In genomic region chr16:82603784-82604411, GRCh38 we compare ENCODE assay signal across 9 cellular contexts. TPM values are rescaled to one million over a fixed set of nuclear protein-coding genes. Genes with fewer than 3 reads are reported as not detected.
DNase-seq lines count a peak whose midpoint lies in the region; ATAC-seq, FAIRE-seq and TF ChIP-seq lines count a peak whose summit lies in the region.
"Had no signal": no experiment of that assay in that cellular context is flagged by ENCODE, and none has a peak within 500 bp of the region (broad histone marks: within the 10 kb centered on the region; RNA-seq: fewer than 3 reads in every experiment).

No MANE protein-coding gene starts in this region.

- peak; percentile 87 for TF ChIP-seq CTCF in AG04450 (IDR thresholded peaks at IDR 0.05; ENCODE audit: low read depth, low read length)
- peak; percentile 79 for TF ChIP-seq CTCF in HFFc6 (IDR thresholded peaks at IDR 0.05)
- peak; percentile 70 to 72 for TF ChIP-seq CTCF in brain (conservative IDR thresholded peaks at IDR 0.05)

- ATAC-seq in HG03439 (IDR thresholded peaks at IDR 0.05; ENCODE audit: unreplicated experiment): no peak
- ATAC-seq in GM21528 (IDR thresholded peaks at IDR 0.05; ENCODE audit: low FRiP score, unreplicated experiment): no peak

- H3K9me3 Mint-ChIP-seq in HFFc6 (no peaks in the 10 kb centered on the region; the same call in 1 of the 2 replicates), brain (peaks cover 0 to 9% (median 3%) of the 10 kb centered on the region in 5 experiments)

- no peak for FAIRE-seq in urothelium cell line (lab: Jason Lieb, UNC)

- H3K36me3 Mint-ChIP-seq in HFFc6 (ENCODE audit: low read depth) (no peaks in the 10 kb centered on the region), brain (no peaks in the 10 kb centered on the region)
- H3K36me3 Mint-ChIP-seq: activated naive CD8-positive, alpha-beta T cell treated with anti-CD3 and anti-CD28 coated beads, Interleukin-2, amount 10 ng/mL, durations not matched to agents 7 days and 5 days had no signal

- no peak overlapping the region for H3K4me3 ChIP-seq in AG04450 (ENCODE audit: low read depth, low read length)

- H3K27ac Mint-ChIP-seq in HFFc6 (no peak overlapping the region), brain (peak overlapping the region in 1 of 5 experiments; percentile 38)
- H3K27ac Mint-ChIP-seq: activated naive CD8-positive, alpha-beta T cell treated with anti-CD3 and anti-CD28 coated beads, Interleukin-2, amount 10 ng/mL, durations not matched to agents 7 days and 5 days had no signal

- POLR2A ChIA-PET in AG04450 (lab: Yijun Ruan, JAX): no interaction called here

- peaks cover 16% of the 10 kb centered on the region for H3K4me1 Mint-ChIP-seq in HFFc6 (ENCODE audit: low read depth)
- H3K4me1 Mint-ChIP-seq in brain: peaks cover 19% of the 10 kb centered on the region
- H3K4me1 Mint-ChIP-seq: activated naive CD8-positive, alpha-beta T cell treated with anti-CD3 and anti-CD28 coated beads, Interleukin-2, amount 10 ng/mL, durations not matched to agents 7 days and 5 days had no signal

- no peaks in the 10 kb centered on the region for H3K9me3 ChIP-seq in AG04450 (ENCODE audit: control insufficient read depth, insufficient read depth, low read length)

- H3K27me3 ChIP-seq in AG04450 (ENCODE audit: control insufficient read depth, insufficient read depth, low read length): peaks cover 20% of the 10 kb centered on the region

- H3K27me3 Mint-ChIP-seq in HFFc6 (ENCODE audit: insufficient read depth) (peaks cover 5% of the 10 kb centered on the region; the same call in 1 of the 2 replicates), brain (peaks cover 10% of the 10 kb centered on the region)
- H3K27me3 Mint-ChIP-seq: activated naive CD8-positive, alpha-beta T cell treated with anti-CD3 and anti-CD28 coated beads, Interleukin-2, amount 10 ng/mL, durations not matched to agents 7 days and 5 days had no signal

- H3K4me3 Mint-ChIP-seq in HFFc6 (no peak overlapping the region), brain (peak overlapping the region in 1 of 5 experiments; percentile 20)
- H3K4me3 Mint-ChIP-seq: activated naive CD8-positive, alpha-beta T cell treated with anti-CD3 and anti-CD28 coated beads, Interleukin-2, amount 10 ng/mL, durations not matched to agents 7 days and 5 days had no signal

- no peak overlapping the region for H3K27ac ChIP-seq in AG04450 (ENCODE audit: low read depth, low read length)

- peak; percentile 32 for DNase-seq in AG04450 (ENCODE audit: low read depth, low spot score)
- peak; percentile 68 for DNase-seq in HFFc6
- DNase-seq in kidney tubule cell (ENCODE audit: low spot score): peak; percentile 42
- DNase-seq in urothelium cell line (ENCODE audit: low spot score): peak; percentile 41
- no peak for DNase-seq in T1000 (lab: John Stamatoyannopoulos, UW)
- DNase-seq: activated naive CD8-positive, alpha-beta T cell treated with anti-CD3 and anti-CD28 coated beads, Interleukin-2, amount 10 ng/mL, durations not matched to agents 7 days and 5 days had no signal

- CTCF ChIA-PET in AG04450 (lab: Charles Lee): interaction anchor here (0.7 to 1.6 kb wide), 19 partner anchors 9 to 843 kb away, joined by 3 to 19 read pairs (median 3); no protein-coding TSS in a partner anchor

RNA-seq across cellular contexts. Expression of gene CDH13, which starts 22.9 kb away (rescaled TPM):
- polyA plus RNA-seq in AG04450 (2011; rRNA removed) (54.8 and 55.0 TPM in 2 replicates), brain (ENCODE audit: insufficient read depth, low read depth, low replicate concordance) (10.7 TPM)
- 44.9 and 51.8 TPM in 2 replicates for polyA minus RNA-seq in AG04450 (2011; rRNA and poly(A)+ RNA removed)
- total RNA-seq in HFFc6 (2021; fragmentation: NEBNext Ultra II Directional; extraction: Animal tissue kit (Norgen Biotek cat#: 25700)): 10 to 100 TPM in 2 of 6 experiments, 1 to 10 TPM in 4; 3.6 to 14.7 (median 4.7) TPM
- total RNA-seq: activated naive CD8-positive, alpha-beta T cell treated with anti-CD3 and anti-CD28 coated beads, Interleukin-2, amount 10 ng/mL, durations not matched to agents 7 days and 5 days had no signal
